1 cellular context compared by ENCODE assay signal in the genomic region with DNA sequence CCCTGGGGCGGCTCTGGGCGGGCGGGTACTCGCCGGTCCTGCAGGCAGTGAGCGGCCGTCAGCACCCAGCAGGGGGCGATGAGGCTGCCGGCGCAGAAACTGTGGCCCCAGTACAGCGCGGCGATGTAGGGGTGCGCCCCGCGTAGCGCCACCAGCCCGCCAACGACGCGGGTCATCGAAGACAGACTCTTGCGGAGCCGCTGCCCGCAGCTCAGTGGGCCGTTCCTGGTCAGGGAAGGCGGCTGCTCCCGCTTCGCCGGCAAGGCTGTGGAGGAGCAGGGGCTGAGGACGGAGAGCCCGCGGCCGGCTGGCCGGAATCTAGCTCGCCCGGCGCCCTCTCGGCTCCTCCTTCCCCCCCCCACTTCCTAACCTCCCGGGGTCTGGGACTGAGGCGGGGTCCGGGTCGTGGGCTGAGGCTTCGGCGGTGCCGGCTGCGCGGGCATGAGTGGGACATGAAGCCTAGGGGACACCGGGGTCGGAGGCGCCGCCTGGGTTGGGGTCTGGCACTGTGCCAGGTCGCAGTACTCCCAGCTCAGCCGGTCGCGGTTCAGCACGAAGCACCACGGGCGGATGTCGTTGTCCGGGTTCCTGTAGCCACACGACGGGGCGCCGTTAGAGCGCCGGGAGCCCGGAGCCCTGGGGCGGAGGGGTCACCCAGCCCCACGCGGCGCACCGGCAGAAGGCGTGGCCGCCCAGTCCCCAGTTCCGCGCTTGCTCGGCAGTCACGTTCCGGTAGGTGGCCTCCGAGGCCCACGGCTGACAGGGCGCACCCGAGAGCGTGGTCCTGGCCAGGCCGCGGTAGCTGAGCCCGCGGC.
A peak's percentile ranks its signal among the peaks of the same experiment; 100 is the strongest.
TF ChIP-seq lines count a peak whose summit lies in the region.

No MANE protein-coding gene starts in this region.

TF ChIP-seq in HepG2, 621 proteins besides CTCF, POLR2A, EP300 and RAD21 (continued from another document and continues in another):
- no peak for TF ChIP-seq USF2 (IDR thresholded peaks at IDR 0.05; ENCODE audit: low read depth, low read length)
- TF ChIP-seq USF2 (CRISPR knock-in tag; IDR thresholded peaks at IDR 0.05; ENCODE audit: borderline replicate concordance): no peak
- TF ChIP-seq ZNF652 (CRISPR knock-in tag; IDR thresholded peaks at IDR 0.05; ENCODE audit: borderline replicate concordance, low read depth): peak; percentile 62; the same call in 1 of the 2 replicates
- TF ChIP-seq, protein P1, sequence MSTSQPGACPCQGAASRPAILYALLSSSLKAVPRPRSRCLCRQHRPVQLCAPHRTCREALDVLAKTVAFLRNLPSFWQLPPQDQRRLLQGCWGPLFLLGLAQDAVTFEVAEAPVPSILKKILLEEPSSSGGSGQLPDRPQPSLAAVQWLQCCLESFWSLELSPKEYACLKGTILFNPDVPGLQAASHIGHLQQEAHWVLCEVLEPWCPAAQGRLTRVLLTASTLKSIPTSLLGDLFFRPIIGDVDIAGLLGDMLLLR (CRISPR knock-in tag; IDR thresholded peaks at IDR 0.05): no peak
- no peak for TF ChIP-seq ZFAT (CRISPR knock-in tag; conservative IDR thresholded peaks at IDR 0.05)
- TF ChIP-seq CBX2 (IDR thresholded peaks at IDR 0.05; ENCODE audit: low read depth, low read length): no peak
- TF ChIP-seq CBX2 (CRISPR knock-in tag; IDR thresholded peaks at IDR 0.05; ENCODE audit: low read depth): no peak
- no peak for TF ChIP-seq TCF7L2 (IDR thresholded peaks at IDR 0.05; ENCODE audit: low read depth, low read length)
- no peak for TF ChIP-seq ZNF891 (CRISPR knock-in tag; IDR thresholded peaks at IDR 0.05)
- no peak for TF ChIP-seq RARG (CRISPR knock-in tag; IDR thresholded peaks at IDR 0.05; ENCODE audit: low read depth)
- no peak for TF ChIP-seq CHD4 (IDR thresholded peaks at IDR 0.05; ENCODE audit: borderline replicate concordance, low read length)
- TF ChIP-seq RELA (CRISPR knock-in tag; IDR thresholded peaks at IDR 0.05): no peak
- TF ChIP-seq NR1H2 (CRISPR knock-in tag; IDR thresholded peaks at IDR 0.05; ENCODE audit: borderline replicate concordance, low read depth): no peak
- no peak; the same call in 1 of the 2 replicates for TF ChIP-seq KLF6 (CRISPR knock-in tag; IDR thresholded peaks at IDR 0.05)
- TF ChIP-seq, protein P2, sequence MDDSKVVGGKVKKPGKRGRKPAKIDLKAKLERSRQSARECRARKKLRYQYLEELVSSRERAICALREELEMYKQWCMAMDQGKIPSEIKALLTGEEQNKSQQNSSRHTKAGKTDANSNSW (CRISPR knock-in tag; IDR thresholded peaks at IDR 0.05; ENCODE audit: borderline replicate concordance): no peak
- TF ChIP-seq ZBTB42 (CRISPR knock-in tag; IDR thresholded peaks at IDR 0.05): no peak
- TF ChIP-seq DPF2 (CRISPR knock-in tag; IDR thresholded peaks at IDR 0.05; ENCODE audit: borderline replicate concordance, low read depth): no peak
- TF ChIP-seq, protein P3, sequence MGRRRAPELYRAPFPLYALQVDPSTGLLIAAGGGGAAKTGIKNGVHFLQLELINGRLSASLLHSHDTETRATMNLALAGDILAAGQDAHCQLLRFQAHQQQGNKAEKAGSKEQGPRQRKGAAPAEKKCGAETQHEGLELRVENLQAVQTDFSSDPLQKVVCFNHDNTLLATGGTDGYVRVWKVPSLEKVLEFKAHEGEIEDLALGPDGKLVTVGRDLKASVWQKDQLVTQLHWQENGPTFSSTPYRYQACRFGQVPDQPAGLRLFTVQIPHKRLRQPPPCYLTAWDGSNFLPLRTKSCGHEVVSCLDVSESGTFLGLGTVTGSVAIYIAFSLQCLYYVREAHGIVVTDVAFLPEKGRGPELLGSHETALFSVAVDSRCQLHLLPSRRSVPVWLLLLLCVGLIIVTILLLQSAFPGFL (CRISPR knock-in tag; IDR thresholded peaks at IDR 0.05): no peak
- no peak for TF ChIP-seq ZNF138 (CRISPR knock-in tag; IDR thresholded peaks at IDR 0.05; ENCODE audit: low read depth)
- no peak for TF ChIP-seq RFXAP (CRISPR knock-in tag; IDR thresholded peaks at IDR 0.05; ENCODE audit: borderline replicate concordance)
- TF ChIP-seq ZNF567 (CRISPR knock-in tag; IDR thresholded peaks at IDR 0.05; ENCODE audit: borderline replicate concordance): no peak
- no peak for TF ChIP-seq SP1 (IDR thresholded peaks at IDR 0.05)
- no peak for TF ChIP-seq SP1 (CRISPR knock-in tag; IDR thresholded peaks at IDR 0.05)
- TF ChIP-seq WIZ (CRISPR knock-in tag; IDR thresholded peaks at IDR 0.05): no peak
- TF ChIP-seq, protein P4, sequence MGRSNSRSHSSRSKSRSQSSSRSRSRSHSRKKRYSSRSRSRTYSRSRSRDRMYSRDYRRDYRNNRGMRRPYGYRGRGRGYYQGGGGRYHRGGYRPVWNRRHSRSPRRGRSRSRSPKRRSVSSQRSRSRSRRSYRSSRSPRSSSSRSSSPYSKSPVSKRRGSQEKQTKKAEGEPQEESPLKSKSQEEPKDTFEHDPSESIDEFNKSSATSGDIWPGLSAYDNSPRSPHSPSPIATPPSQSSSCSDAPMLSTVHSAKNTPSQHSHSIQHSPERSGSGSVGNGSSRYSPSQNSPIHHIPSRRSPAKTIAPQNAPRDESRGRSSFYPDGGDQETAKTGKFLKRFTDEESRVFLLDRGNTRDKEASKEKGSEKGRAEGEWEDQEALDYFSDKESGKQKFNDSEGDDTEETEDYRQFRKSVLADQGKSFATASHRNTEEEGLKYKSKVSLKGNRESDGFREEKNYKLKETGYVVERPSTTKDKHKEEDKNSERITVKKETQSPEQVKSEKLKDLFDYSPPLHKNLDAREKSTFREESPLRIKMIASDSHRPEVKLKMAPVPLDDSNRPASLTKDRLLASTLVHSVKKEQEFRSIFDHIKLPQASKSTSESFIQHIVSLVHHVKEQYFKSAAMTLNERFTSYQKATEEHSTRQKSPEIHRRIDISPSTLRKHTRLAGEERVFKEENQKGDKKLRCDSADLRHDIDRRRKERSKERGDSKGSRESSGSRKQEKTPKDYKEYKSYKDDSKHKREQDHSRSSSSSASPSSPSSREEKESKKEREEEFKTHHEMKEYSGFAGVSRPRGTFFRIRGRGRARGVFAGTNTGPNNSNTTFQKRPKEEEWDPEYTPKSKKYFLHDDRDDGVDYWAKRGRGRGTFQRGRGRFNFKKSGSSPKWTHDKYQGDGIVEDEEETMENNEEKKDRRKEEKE (IDR thresholded peaks at IDR 0.05): no peak
- TF ChIP-seq ONECUT2 (CRISPR knock-in tag; IDR thresholded peaks at IDR 0.05): no peak
- TF ChIP-seq FOXM1 (CRISPR knock-in tag; IDR thresholded peaks at IDR 0.05): no peak
- TF ChIP-seq SNAI1 (CRISPR knock-in tag; IDR thresholded peaks at IDR 0.05; ENCODE audit: borderline replicate concordance): no peak
- no peak for TF ChIP-seq CCDC6 (CRISPR knock-in tag; IDR thresholded peaks at IDR 0.05)
- no peak for TF ChIP-seq HNF4A (CRISPR knock-in tag; IDR thresholded peaks at IDR 0.05)
- no peak for TF ChIP-seq ZNF460 (CRISPR knock-in tag; IDR thresholded peaks at IDR 0.05; ENCODE audit: borderline replicate concordance)
- no peak for TF ChIP-seq SMYD3 (CRISPR knock-in tag; IDR thresholded peaks at IDR 0.05)
- no peak for TF ChIP-seq ZNF549 (CRISPR knock-in tag; IDR thresholded peaks at IDR 0.05)
- no peak for TF ChIP-seq TCF7 (IDR thresholded peaks at IDR 0.05; ENCODE audit: low read depth)
- no peak for TF ChIP-seq HOXA7 (CRISPR knock-in tag; IDR thresholded peaks at IDR 0.05)
- no peak for TF ChIP-seq ZFP62 (CRISPR knock-in tag; IDR thresholded peaks at IDR 0.05)
- peak; percentile 11; the same call in 1 of the 2 replicates for TF ChIP-seq MNT (IDR thresholded peaks at IDR 0.05)
- TF ChIP-seq ZNF770 (CRISPR knock-in tag; IDR thresholded peaks at IDR 0.05): no peak
- no peak for TF ChIP-seq NAIF1 (CRISPR knock-in tag; IDR thresholded peaks at IDR 0.05; ENCODE audit: borderline replicate concordance)
- TF ChIP-seq SMARCE1 (IDR thresholded peaks at IDR 0.05; ENCODE audit: borderline replicate concordance): no peak
- peak; percentile 18; the same call in 1 of the 2 replicates for TF ChIP-seq TAF1 (CRISPR knock-in tag; IDR thresholded peaks at IDR 0.05)
- no peak for TF ChIP-seq SNAPC4 (CRISPR knock-in tag; IDR thresholded peaks at IDR 0.05)
- TF ChIP-seq ZNF839 (CRISPR knock-in tag; IDR thresholded peaks at IDR 0.05; ENCODE audit: borderline replicate concordance): no peak
- no peak for TF ChIP-seq SP140L (CRISPR knock-in tag; IDR thresholded peaks at IDR 0.05; ENCODE audit: borderline replicate concordance)
- TF ChIP-seq HDAC2 (CRISPR knock-in tag; IDR thresholded peaks at IDR 0.05): no peak
- TF ChIP-seq PHF20 (CRISPR knock-in tag; IDR thresholded peaks at IDR 0.05): 0 out of 2 replicates have a peak, but pooled peaks have one; percentile 24
- TF ChIP-seq SUZ12 (IDR thresholded peaks at IDR 0.05; ENCODE audit: low read depth, low read length): no peak
- TF ChIP-seq KDM6A (CRISPR knock-in tag; IDR thresholded peaks at IDR 0.05; ENCODE audit: low read depth): no peak
- TF ChIP-seq ZSCAN12 (CRISPR knock-in tag; IDR thresholded peaks at IDR 0.05): no peak
- TF ChIP-seq IKZF4 (CRISPR knock-in tag; IDR thresholded peaks at IDR 0.05; ENCODE audit: borderline replicate concordance, low read depth, not compliant biosample characterization): peak; percentile 52
- TF ChIP-seq MAFG (CRISPR knock-in tag; IDR thresholded peaks at IDR 0.05): no peak
- no peak for TF ChIP-seq ZSCAN30 (CRISPR knock-in tag; IDR thresholded peaks at IDR 0.05)
